34 cellular contexts compared by ENCODE assay signal in genomic region chr12:34386016-34386415, GRCh38.
"Had no signal": no experiment of that assay in that cellular context is flagged by ENCODE, and none has a peak within 500 bp of the region (broad histone marks: within the 10 kb centered on the region; RNA-seq: fewer than 3 reads in every experiment).

No MANE protein-coding gene starts in this region.

- H3K4me3 ChIP-seq: MG63 had no signal

- H3K9ac ChIP-seq: KMS-11 had no signal

- H3K4me2 ChIP-seq: KMS-11 had no signal

- DNase-seq: Karpas-422, Kasumi-1, MG63, MM.1S, MV-4-11, NCI-H1048, NCI-H1092, NCI-H1092 treated with DMSO at 0.1 percent for 48 hours, NCI-H1105, NCI-H1105 treated with DMSO at 0.1 percent for 48 hours, NCI-H1417, NCI-H1417 treated with DMSO at 0.1 percent for 48 hours, NCI-H1436, NCI-H1436 treated with DMSO at 0.1 percent for 48 hours, NCI-H146, NCI-H1694, NCI-H1694 treated with DMSO at 0.1 percent for 48 hours, NCI-H187, NCI-H187 treated with DMSO at 0.1 percent for 48 hours, NCI-H1930, NCI-H2029 treated with DMSO at 0.1 percent for 48 hours, NCI-H2081, NCI-H2081 treated with DMSO at 0.1 percent for 48 hours, NCI-H2107, NCI-H2171, NCI-H2171 treated with DMSO at 0.1 percent for 48 hours, NCI-H2227 treated with DMSO at 0.1 percent for 48 hours, NCI-H226, NCI-H345, NCI-H446, NCI-H510A, NCI-H510A treated with DMSO at 0.1 percent for 48 hours, NCI-H524 had no signal

- H3K36me3 ChIP-seq: MG63 had no signal

- H3K9me3 ChIP-seq: MG63 had no signal

- H3K27ac ChIP-seq: KMS-11 had no signal

- H3K27me3 ChIP-seq: MG63 had no signal
